2 cellular contexts compared by ENCODE assay signal in the genomic region with DNA sequence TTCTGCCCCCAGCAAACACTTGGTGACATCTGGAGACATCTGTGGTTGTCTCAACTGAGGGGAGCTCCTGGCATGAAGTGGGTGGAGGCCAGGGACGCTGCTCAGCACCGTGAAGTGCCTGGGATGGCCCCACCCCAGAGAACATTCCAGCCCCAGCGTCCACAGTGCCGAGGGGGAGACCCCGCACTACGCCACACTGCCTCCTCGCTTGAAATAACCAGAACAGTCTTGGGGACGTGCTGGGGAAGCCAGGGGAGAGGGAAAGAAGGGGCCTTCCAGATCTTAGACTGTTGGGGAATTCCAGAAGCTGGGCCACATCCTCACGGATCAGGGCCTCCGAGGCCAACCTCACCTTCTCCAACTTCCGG.
A peak's percentile ranks its signal among the peaks of the same experiment; 100 is the strongest.
TF ChIP-seq lines count a peak whose summit lies in the region.

No MANE protein-coding gene starts in this region.

TF ChIP-seq in IMR-90, 13 proteins besides CTCF, POLR2A, EP300 and RAD21:
- no peak for TF ChIP-seq RFX5 (IDR thresholded peaks at IDR 0.05; ENCODE audit: low read depth, low read length)
- no peak for TF ChIP-seq MAFK (IDR thresholded peaks at IDR 0.05; ENCODE audit: low read depth, low read length)
- TF ChIP-seq RCOR1 (IDR thresholded peaks at IDR 0.05; ENCODE audit: insufficient replicate concordance, low read length), result no peak
- no peak for TF ChIP-seq MAZ (IDR thresholded peaks at IDR 0.05; ENCODE audit: borderline replicate concordance, low read depth, low read length)
- TF ChIP-seq CHD1 (IDR thresholded peaks at IDR 0.05; ENCODE audit: low read depth, low read length), result no peak
- no peak for TF ChIP-seq ELK1 (IDR thresholded peaks at IDR 0.05; ENCODE audit: borderline replicate concordance, low read depth, low read length)
- no peak for TF ChIP-seq SMC3 (IDR thresholded peaks at IDR 0.05; ENCODE audit: low read depth, low read length)
- TF ChIP-seq BHLHE40 (IDR thresholded peaks at IDR 0.05; ENCODE audit: low read depth, low read length), result no peak
- TF ChIP-seq FOS (IDR thresholded peaks at IDR 0.05; ENCODE audit: low read depth, low read length), result no peak
- TF ChIP-seq NFE2L2 (IDR thresholded peaks at IDR 0.05; ENCODE audit: low read depth, low read length), result no peak
- TF ChIP-seq, protein P1, sequence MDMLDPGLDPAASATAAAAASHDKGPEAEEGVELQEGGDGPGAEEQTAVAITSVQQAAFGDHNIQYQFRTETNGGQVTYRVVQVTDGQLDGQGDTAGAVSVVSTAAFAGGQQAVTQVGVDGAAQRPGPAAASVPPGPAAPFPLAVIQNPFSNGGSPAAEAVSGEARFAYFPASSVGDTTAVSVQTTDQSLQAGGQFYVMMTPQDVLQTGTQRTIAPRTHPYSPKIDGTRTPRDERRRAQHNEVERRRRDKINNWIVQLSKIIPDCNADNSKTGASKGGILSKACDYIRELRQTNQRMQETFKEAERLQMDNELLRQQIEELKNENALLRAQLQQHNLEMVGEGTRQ (IDR thresholded peaks at IDR 0.05; ENCODE audit: low read depth, low read length), result no peak
- TF ChIP-seq CEBPB (IDR thresholded peaks at IDR 0.05; ENCODE audit: low read depth, low read length), result no peak
- TF ChIP-seq MXI1 (IDR thresholded peaks at IDR 0.05; ENCODE audit: borderline replicate concordance, low read depth, low read length), result no peak

TF ChIP-seq in GM12878, 131 proteins besides CTCF, POLR2A, EP300 and RAD21:
- no peak for TF ChIP-seq ATF7 (IDR thresholded peaks at IDR 0.05; ENCODE audit: low read depth)
- 0 out of 2 replicates have a peak, but pooled peaks have one; percentile 5 for TF ChIP-seq RUNX3 (IDR thresholded peaks at IDR 0.05; ENCODE audit: low read length)
- TF ChIP-seq IKZF2 (IDR thresholded peaks at IDR 0.05), result peak in 1 of 2 experiments; percentile 32; a peak in 1 of 4 replicates
- TF ChIP-seq IKZF1 (conservative IDR thresholded peaks at IDR 0.05), result no peak; the same call in none of the 2 replicates
